Comparison of ENCODE assay signal across 23 cellular contexts in genomic region chr16:80946481-80946880, GRCh38.
A peak's percentile ranks its signal among the peaks of the same experiment; 100 is the strongest.
DNase-seq lines count a peak whose midpoint lies in the region; ATAC-seq and TF ChIP-seq lines count a peak whose summit lies in the region.
"Had no signal": no experiment of that assay in that cellular context is flagged by ENCODE, and none has a peak within 500 bp of the region (broad histone marks: within the 10 kb centered on the region; RNA-seq: fewer than 3 reads in every experiment).

No MANE protein-coding gene starts in this region.

- no peak for DNase-seq in Right ventricle myocardium superior
- DNase-seq in left ventricle myocardium inferior, result no peak
- peak; percentile 17 for DNase-seq in LNCaP clone FGC (ENCODE audit: low read depth)
- DNase-seq in esophagus muscularis mucosa (ENCODE audit: extremely low spot score), result peak; percentile 57
- peak in 1 of 2 donors; percentile 33 for DNase-seq in tibial nerve (ENCODE audit: low spot score in 2 of 2)
- no peak for DNase-seq in stimulated activated CD4-positive, alpha-beta T cell treated with anti-CD3 and anti-CD28 coated beads, Interleukin-2, amount 100 ng/mL, for 48 hours
- DNase-seq: BE2C, DMS53, EL, GF-D8, GOT3, HCEC 1CT, KG1, NCI-H1417, NCI-H1694 treated with DMSO at 0.1 percent for 48 hours, NCI-H2081 treated with DMSO at 0.1 percent for 48 hours, NCI-H2171 treated with DMSO at 0.1 percent for 48 hours, NCI-H524 treated with DMSO at 0.1 percent for 48 hours, NCI-H82, SJCRH30 had no signal

- no peak for TF ChIP-seq POLR2A in esophagus muscularis mucosa (IDR thresholded peaks at IDR 0.05; ENCODE audit: low read depth)
- no peak for TF ChIP-seq POLR2A in tibial nerve (IDR thresholded peaks at IDR 0.05)

- H3K4me3 ChIP-seq in left ventricle myocardium inferior (no peak overlapping the region), LNCaP clone FGC (ENCODE audit: low read depth, low read length) (no peak overlapping the region), esophagus muscularis mucosa (no peak overlapping the region), tibial nerve (no peak overlapping the region)
- H3K4me3 ChIP-seq: A549, SJCRH30 had no signal

- WGBS in esophagus muscularis mucosa, result 85% methylated on average over 4 of the region's 4 CpGs
- 57 to 78% methylated on average over 4 of the region's 4 CpGs for WGBS in tibial nerve, 2 donors

- H3K4me1 ChIP-seq in left ventricle myocardium inferior (no peaks in the 10 kb centered on the region), esophagus muscularis mucosa (peaks cover 0 to 8% (median 4%) of the 10 kb centered on the region in 4 donors), tibial nerve (peaks cover 0 to 5% (median 0%) of the 10 kb centered on the region in 4 donors)
- H3K4me1 ChIP-seq: A549, BE2C, SJCRH30 had no signal

- H3K36me3 ChIP-seq in left ventricle myocardium inferior, result no peaks in the 10 kb centered on the region
- H3K36me3 ChIP-seq in esophagus muscularis mucosa, result no peaks in the 10 kb centered on the region
- no peaks in the 10 kb centered on the region for H3K36me3 ChIP-seq in tibial nerve
- H3K36me3 ChIP-seq: BE2C, SJCRH30 had no signal

- H3K9me3 ChIP-seq in left ventricle myocardium inferior (replicated peaks), result no peaks in the 10 kb centered on the region
- H3K9me3 ChIP-seq in esophagus muscularis mucosa, result no peaks in the 10 kb centered on the region
- H3K9me3 ChIP-seq in tibial nerve, result peaks cover 0 to 5% (median 0%) of the 10 kb centered on the region in 4 donors
- H3K9me3 ChIP-seq: A549, BE2C, SJCRH30 had no signal

- H3K27ac ChIP-seq in left ventricle myocardium inferior (replicated peaks) (no peak overlapping the region), esophagus muscularis mucosa (replicated peaks in 1 of 4) (no peak overlapping the region), tibial nerve (peak overlapping the region in 1 of 4 donors; percentile 55)
- H3K27ac ChIP-seq: A549, SJCRH30 had no signal

- no peaks in the 10 kb centered on the region for H3K27me3 ChIP-seq in left ventricle myocardium inferior (ENCODE audit: low read depth)
- peaks cover 0 to 8% (median 0%) of the 10 kb centered on the region in 4 donors for H3K27me3 ChIP-seq in esophagus muscularis mucosa
- no peaks in the 10 kb centered on the region for H3K27me3 ChIP-seq in tibial nerve
- H3K27me3 ChIP-seq: BE2C, SJCRH30 had no signal

- TF ChIP-seq CTCF in left ventricle myocardium inferior (IDR thresholded peaks at IDR 0.05; ENCODE audit: borderline replicate concordance), result no peak
- TF ChIP-seq CTCF in LNCaP clone FGC (IDR thresholded peaks at IDR 0.05; ENCODE audit: control insufficient read depth, extremely low read depth, insufficient read depth), result no peak
- TF ChIP-seq CTCF in esophagus muscularis mucosa (IDR thresholded peaks at IDR 0.05), result no peak
- TF ChIP-seq CTCF in tibial nerve (IDR thresholded peaks at IDR 0.05), result no peak

- TF ChIP-seq EP300 in esophagus muscularis mucosa (IDR thresholded peaks at IDR 0.05) (no peak), tibial nerve (IDR thresholded peaks at IDR 0.05) (peak; percentile 12 to 55)

- peak; percentile 81 for ATAC-seq in Right ventricle myocardium superior (ENCODE audit: poor library complexity)
- ATAC-seq in HG03565 (IDR thresholded peaks at IDR 0.05; ENCODE audit: unreplicated experiment), result no peak
- ATAC-seq: A549, Panc1 had no signal

- intact Hi-C loops in Right ventricle myocardium superior (cut with DNase I) (no loop called here), left ventricle myocardium inferior (cut with micrococcal nuclease) (no loop called here), esophagus muscularis mucosa (cut with DNase I) (no loop called here)

Comparison
In these comparisons a context has a peak if more than half of its experiments do, and no peak if none do; other contexts are left out.
1. DNase-seq: peak in LNCaP clone FGC (single experiment) and esophagus muscularis mucosa (single experiment); none in Right ventricle myocardium superior (single experiment), left ventricle myocardium inferior (single experiment) and stimulated activated CD4-positive, alpha-beta T cell treated with anti-CD3 and anti-CD28 coated beads, Interleukin-2, amount 100 ng/mL, for 48 hours (0 of 2).